ENCODE assay signal across 11 cellular contexts in the genomic region with DNA sequence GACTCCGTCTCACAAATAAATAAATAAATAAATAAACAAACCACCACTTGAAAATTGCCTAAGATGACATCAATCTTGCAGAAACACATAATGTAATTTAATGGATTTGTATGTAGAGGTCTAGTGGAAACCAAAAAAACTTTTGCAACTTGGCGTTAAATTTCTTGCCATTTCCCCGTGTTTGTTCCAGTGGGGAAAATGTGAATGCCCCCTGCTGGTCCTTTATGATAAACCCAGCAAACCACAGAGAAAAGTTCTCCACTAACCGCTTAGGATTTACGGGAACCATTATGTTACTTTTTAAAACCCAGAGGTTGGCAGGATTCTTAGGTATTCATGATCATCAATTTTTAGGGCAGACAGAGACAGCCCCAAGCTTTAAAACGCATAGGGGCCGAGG. TPM values are rescaled to one million over a fixed set of nuclear protein-coding genes. Genes with fewer than 3 reads are reported as not detected.
DNase-seq lines count a peak whose midpoint lies in the region; ATAC-seq and TF ChIP-seq lines count a peak whose summit lies in the region.
"Had no signal": no experiment of that assay in that cellular context is flagged by ENCODE, and none has a peak within 500 bp of the region (broad histone marks: within the 10 kb centered on the region; RNA-seq: fewer than 3 reads in every experiment).

No MANE protein-coding gene starts in this region.

- no peak overlapping the region for H2AFZ ChIP-seq in MM.1S (ENCODE audit: low read length)

- no peak overlapping the region for H3K4me2 ChIP-seq in MM.1S (ENCODE audit: low read depth, low read length)

- DNase-seq in GM10248 (ENCODE audit: extremely low spot score) (no peak), MM.1S (no peak), choroid plexus epithelial cell (ENCODE audit: low read depth) (no peak), osteocyte (ENCODE audit: extremely low spot score, unreplicated experiment) (no peak), NCI-H345 (lab: John Stamatoyannopoulos, UW) (no peak)
- DNase-seq: activated naive CD8-positive, alpha-beta T cell treated with anti-CD3 and anti-CD28 coated beads for 36 hours; MG63; T-helper 9 cell had no signal

- H3K27me3 ChIP-seq in MM.1S (replicated peaks; ENCODE audit: insufficient read depth, low read length): no peaks in the 10 kb centered on the region
- H3K27me3 ChIP-seq: MG63 had no signal

- H3K4me3 ChIP-seq in MM.1S (ENCODE audit: low read length) (no peak overlapping the region), choroid plexus epithelial cell (ENCODE audit: low read depth, low read length) (no peak overlapping the region)
- H3K4me3 ChIP-seq: MG63 had no signal

- H3K27ac Mint-ChIP-seq in osteocyte (ENCODE audit: unreplicated experiment): no peak overlapping the region
- H3K27ac Mint-ChIP-seq: activated naive CD8-positive, alpha-beta T cell treated with anti-CD3 and anti-CD28 coated beads for 36 hours had no signal

- H3K4me3 Mint-ChIP-seq in osteocyte (ENCODE audit: unreplicated experiment): no peak overlapping the region
- H3K4me3 Mint-ChIP-seq: activated naive CD8-positive, alpha-beta T cell treated with anti-CD3 and anti-CD28 coated beads for 36 hours had no signal

- no peaks in the 10 kb centered on the region for H3K27me3 Mint-ChIP-seq in osteocyte (ENCODE audit: unreplicated experiment)

- CTCF ChIA-PET in GM10248 (lab: Yijun Ruan, JAX): interaction anchor here (0.9 to 1.7 kb wide), 3 partner anchors 10 to 223 kb away, joined by 3 to 4 read pairs (median 4); no protein-coding TSS in a partner anchor

- H4K20me1 ChIP-seq in MM.1S (ENCODE audit: insufficient read depth, low read length): no peaks in the 10 kb centered on the region

- H3K4me1 Mint-ChIP-seq in osteocyte (ENCODE audit: unreplicated experiment): peaks cover 45% of the 10 kb centered on the region

- H3K36me3 Mint-ChIP-seq in osteocyte (ENCODE audit: unreplicated experiment): no peaks in the 10 kb centered on the region
- H3K36me3 Mint-ChIP-seq: activated naive CD8-positive, alpha-beta T cell treated with anti-CD3 and anti-CD28 coated beads for 36 hours had no signal

- H3K36me3 ChIP-seq in MM.1S (replicated peaks; ENCODE audit: insufficient read depth, low read length): no peaks in the 10 kb centered on the region
- H3K36me3 ChIP-seq: MG63 had no signal

- POLR2A ChIA-PET in GM10248 (lab: Yijun Ruan, JAX): no interaction called here

- H3K9me3 ChIP-seq in MM.1S (replicated peaks; ENCODE audit: insufficient read depth, low read length): no peaks in the 10 kb centered on the region
- H3K9me3 ChIP-seq: MG63 had no signal

- no peaks in the 10 kb centered on the region for H3K79me2 ChIP-seq in MM.1S (ENCODE audit: low read length)

- no peaks in the 10 kb centered on the region for H3K9me2 ChIP-seq in MM.1S (replicated peaks; ENCODE audit: insufficient read depth, low read length)

- TF ChIP-seq CTCF in GM10248 (IDR thresholded peaks at IDR 0.05; ENCODE audit: control extremely low read depth, extremely low read depth, low read depth, missing control alignments) (peak; percentile 8), MM.1S (IDR thresholded peaks at IDR 0.05; ENCODE audit: low read length) (peak; percentile 20; the same call in 1 of the 2 replicates), choroid plexus epithelial cell (conservative IDR thresholded peaks at IDR 0.05; ENCODE audit: low read depth, low read length) (peak; percentile 56), osteocyte (IDR thresholded peaks at IDR 0.05) (peak; percentile 29)

- H3F3A ChIP-seq in MM.1S (ENCODE audit: insufficient read depth, low read length): no peaks in the 10 kb centered on the region

- H3K9me3 Mint-ChIP-seq in osteocyte (ENCODE audit: unreplicated experiment): no peaks in the 10 kb centered on the region
- H3K9me3 Mint-ChIP-seq: activated naive CD8-positive, alpha-beta T cell treated with anti-CD3 and anti-CD28 coated beads for 36 hours had no signal

- H3K4me1 ChIP-seq in MM.1S (ENCODE audit: low read length): no peaks in the 10 kb centered on the region

- no peak overlapping the region for H3K9ac ChIP-seq in MM.1S (ENCODE audit: low read length)

- ATAC-seq in GM18909 (IDR thresholded peaks at IDR 0.05; ENCODE audit: poor library complexity, unreplicated experiment) (no peak), GM18511 (IDR thresholded peaks at IDR 0.05; ENCODE audit: unreplicated experiment) (no peak), GM21576 (IDR thresholded peaks at IDR 0.05; ENCODE audit: unreplicated experiment) (no peak)

- no peak overlapping the region for H3K27ac ChIP-seq in MM.1S (ENCODE audit: low read length)

RNA-seq across cellular contexts. Expression of gene LAMB4, which starts 32.5 kb away (rescaled TPM):
- total RNA-seq in osteocyte: 0.75 and 1.1 TPM in 2 replicates
